ENCODE assay signal across 18 cellular contexts in genomic region chr3:182723596-182723995, GRCh38.
DNase-seq lines count a peak whose midpoint lies in the region; ATAC-seq, FAIRE-seq and TF ChIP-seq lines count a peak whose summit lies in the region.
"Had no signal": no experiment of that assay in that cellular context is flagged by ENCODE, and none has a peak within 500 bp of the region (broad histone marks: within the 10 kb centered on the region; RNA-seq: fewer than 3 reads in every experiment).

No MANE protein-coding gene starts in this region.

- H3K27me3 Mint-ChIP-seq in mesothelial cell of epicardium (ENCODE audit: low read depth) (no peaks in the 10 kb centered on the region), type B pancreatic cell (no peaks in the 10 kb centered on the region)

- H3K4me3 ChIP-seq in K562, result no peak overlapping the region
- H3K4me3 ChIP-seq in left lung, result no peak overlapping the region
- H3K4me3 ChIP-seq: A549, GM23248 had no signal

- H3K27me3 ChIP-seq in K562 (ENCODE audit: control insufficient read depth in 2 of 2, insufficient read depth in 2 of 2, low read length in 2 of 2) (no peaks in the 10 kb centered on the region), left lung (peaks cover 0 to 8% of the 10 kb centered on the region in 2 donors)
- H3K27me3 ChIP-seq: BE2C had no signal

- FAIRE-seq in K562 (lab: Jason Lieb, UNC) (no peak), RCC 7860 (lab: Jason Lieb, UNC) (no peak)
- FAIRE-seq: A549, G401.6, GM12892 had no signal

- CTCF ChIA-PET in K562 (lab: Yijun Ruan, JAX; ENCODE audit: low intra/inter-chr PET ratio), result no interaction called here

- TF ChIP-seq EP300 in K562 (IDR thresholded peaks at IDR 0.05; ENCODE audit: low read length), result no peak

- H3K9me3 ChIP-seq in K562 (replicated peaks; ENCODE audit: control insufficient read depth, insufficient read depth, low read depth, low read length) (no peaks in the 10 kb centered on the region), left lung (no peaks in the 10 kb centered on the region)
- H3K9me3 ChIP-seq: A549, BE2C had no signal

- no peaks in the 10 kb centered on the region for H3K9me1 ChIP-seq in K562 (ENCODE audit: control insufficient read depth, insufficient read depth, low read length)

- no peak for TF ChIP-seq CTCF in K562 (IDR thresholded peaks at IDR 0.05 in 2 of 3, conservative IDR thresholded peaks at IDR 0.05 in 1 of 3; ENCODE audit: insufficient read depth in 2 of 3, low read depth in 1 of 3, low read length in 3 of 3)
- TF ChIP-seq CTCF in left lung (IDR thresholded peaks at IDR 0.05), result no peak
- TF ChIP-seq CTCF in mesothelial cell of epicardium (IDR thresholded peaks at IDR 0.05; ENCODE audit: unreplicated experiment), result no peak
- TF ChIP-seq CTCF in type B pancreatic cell (conservative IDR thresholded peaks at IDR 0.05), result no peak
- TF ChIP-seq CTCF in GM13976 (IDR thresholded peaks at IDR 0.05; ENCODE audit: borderline replicate concordance, control extremely low read depth, extremely low read depth, insufficient read depth, missing control alignments), result no peak

- H3K36me3 ChIP-seq in K562 (ENCODE audit: control insufficient read depth, insufficient read depth, low read length) (no peaks in the 10 kb centered on the region), left lung (no peaks in the 10 kb centered on the region)
- H3K36me3 ChIP-seq: BE2C had no signal

- H3K27ac ChIP-seq in K562 (ENCODE audit: extremely low read depth, low read depth, low read length) (no peak overlapping the region), left lung (no peak overlapping the region)
- H3K27ac ChIP-seq: A549, C4-2B, GM23248 had no signal

- H3K4me2 ChIP-seq in K562 (ENCODE audit: insufficient read depth, low read length), result no peak overlapping the region
- H3K4me2 ChIP-seq: A549 had no signal

- no peak overlapping the region for H2AFZ ChIP-seq in K562 (ENCODE audit: low read depth, low read length)
- H2AFZ ChIP-seq: GM23248 had no signal

- H3K79me2 ChIP-seq in K562 (ENCODE audit: control insufficient read depth, insufficient read depth, low read length), result no peaks in the 10 kb centered on the region

- no peak for DNase-seq in K562 (ENCODE audit: extremely low read depth in 1 of 4, low spot score in 3 of 4)
- DNase-seq in left lung, result no peak
- no peak for DNase-seq in mesothelial cell of epicardium (ENCODE audit: low spot score in 2 of 2, unreplicated experiment in 2 of 2)
- DNase-seq in type B pancreatic cell (ENCODE audit: extremely low spot score, unreplicated experiment), result no peak
- no peak for DNase-seq in KBM-7
- no peak for DNase-seq in RCC 7860 (ENCODE audit: low spot score)
- no peak for DNase-seq in GM13976 (ENCODE audit: low spot score)
- DNase-seq: CD4-positive, alpha-beta memory T cell; DMS153; DMS79 treated with DMSO at 0.1 percent for 48 hours; EL; H7 had no signal

- H3K9ac ChIP-seq in K562 (ENCODE audit: insufficient read depth in 1 of 2, low read depth in 2 of 2, low read length in 2 of 2), result no peak overlapping the region
- H3K9ac ChIP-seq: GM23248 had no signal

- peaks cover 36% of the 10 kb centered on the region for H3K4me1 Mint-ChIP-seq in mesothelial cell of epicardium
- peaks cover 22% of the 10 kb centered on the region for H3K4me1 Mint-ChIP-seq in type B pancreatic cell (ENCODE audit: unreplicated experiment)
- H3K4me1 Mint-ChIP-seq: CD4-positive, alpha-beta memory T cell had no signal

- no peaks in the 10 kb centered on the region for H3K36me3 Mint-ChIP-seq in mesothelial cell of epicardium
- H3K36me3 Mint-ChIP-seq in type B pancreatic cell, result no peaks in the 10 kb centered on the region
- H3K36me3 Mint-ChIP-seq: CD4-positive, alpha-beta memory T cell had no signal

- ATAC-seq in K562, result no peak
- peak; percentile 80 for ATAC-seq in left lung
- ATAC-seq: A549 had no signal

- peak overlapping the region; percentile 21 for H3K27ac Mint-ChIP-seq in mesothelial cell of epicardium
- H3K27ac Mint-ChIP-seq in type B pancreatic cell, result peak overlapping the region; percentile 9
- H3K27ac Mint-ChIP-seq: CD4-positive, alpha-beta memory T cell had no signal

- no TSS peak for BruUV-seq in K562 (replicated peaks; lab: Mats Ljungman, UMichigan)

- no peaks in the 10 kb centered on the region for H3K9me3 Mint-ChIP-seq in mesothelial cell of epicardium
- H3K9me3 Mint-ChIP-seq in type B pancreatic cell, result no peaks in the 10 kb centered on the region

- H3K4me3 Mint-ChIP-seq in mesothelial cell of epicardium (no peak overlapping the region), type B pancreatic cell (no peak overlapping the region)
- H3K4me3 Mint-ChIP-seq: CD4-positive, alpha-beta memory T cell had no signal

- WGBS in K562 (ENCODE audit: insufficient coverage, low coverage, missing lambda C conversion rate), result 75% methylated on average over 3 of the region's 4 CpGs

- POLR2A ChIA-PET in K562 (lab: Yijun Ruan, JAX), result interaction anchor here (1.1 kb wide), 1 partner anchor 10 kb away, joined by 4 read pairs; no protein-coding TSS in a partner anchor

- TF ChIP-seq RAD21 in K562 (CRISPR knock-in tag; conservative IDR thresholded peaks at IDR 0.05 in 1 of 2, IDR thresholded peaks at IDR 0.05 in 1 of 2), result no peak

- no peaks in the 10 kb centered on the region for H4K20me1 ChIP-seq in K562 (replicated peaks; ENCODE audit: control insufficient read depth, insufficient read depth, low read length)

- no peak for TF ChIP-seq POLR2A in K562 (conservative IDR thresholded peaks at IDR 0.05)

- peaks cover 7 to 14% of the 10 kb centered on the region in 2 experiments; a peak in 4 of 5 replicates for H3K4me1 ChIP-seq in K562 (replicated peaks in 1 of 2; ENCODE audit: control insufficient read depth in 2 of 2, insufficient read depth in 2 of 2, low read length in 2 of 2)
- H3K4me1 ChIP-seq in left lung, result no peaks in the 10 kb centered on the region
- H3K4me1 ChIP-seq: A549 had no signal

- intact Hi-C loops in K562 (cut with micrococcal nuclease), result no loop called here
- intact Hi-C loops in left lung (cut with DNase I), result no loop called here

- in situ Hi-C loops in K562 (cut with MboI), result no loop called here
- in situ Hi-C loops in KBM-7 (cut with MboI; ENCODE audit: low pct_unique_long_range_greater_than_20kb, low sequenced_read_pairs), result loop anchor here (25.0 kb wide), 1 partner anchor 664 kb away; no protein-coding TSS in a partner anchor
- in situ Hi-C loops in GM13976 (cut with MboI; ENCODE audit: low sequenced_read_pairs, unreplicated experiment), result loop anchor here (25.0 kb wide), 2 partner anchors 389 to 664 kb away; no protein-coding TSS in a partner anchor

TF ChIP-seq in K562, 482 proteins besides CTCF, POLR2A, EP300 and RAD21:
- TF ChIP-seq CEBPB (tag; IDR thresholded peaks at IDR 0.05), result peak; percentile 54
- no peak for TF ChIP-seq ZFP1 (CRISPR knock-in tag; IDR thresholded peaks at IDR 0.05)
